ENCODE assay signal across 11 cellular contexts in the genomic region with DNA sequence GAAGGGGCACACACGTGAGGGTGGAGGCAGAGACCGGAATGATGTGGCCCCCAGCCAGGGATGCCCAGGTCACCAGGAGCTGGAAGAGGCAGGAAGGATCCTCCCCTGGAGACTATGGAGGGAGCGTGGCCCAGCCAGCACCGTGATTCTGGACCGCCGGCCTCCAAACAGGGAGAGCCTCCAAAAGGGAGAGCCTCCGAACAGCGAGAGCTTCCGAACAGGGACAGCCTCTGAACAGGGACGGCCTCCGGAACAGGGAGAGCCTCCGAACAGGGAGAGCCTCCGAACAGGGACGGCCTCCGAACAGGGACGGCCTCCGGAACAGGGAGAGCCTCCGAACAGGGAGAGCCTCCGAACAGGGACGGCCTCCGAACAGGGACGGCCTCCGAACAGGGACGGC. TPM values are rescaled to one million over a fixed set of nuclear protein-coding genes. Genes with fewer than 3 reads are reported as not detected.
"Had no signal": no experiment of that assay in that cellular context is flagged by ENCODE, and none has a peak within 500 bp of the region (broad histone marks: within the 10 kb centered on the region; RNA-seq: fewer than 3 reads in every experiment).

No MANE protein-coding gene starts in this region.

RNA-seq across cellular contexts. Expression of gene GALNT9, which starts 33.8 kb away (rescaled TPM):
- total RNA-seq: activated CD4-positive, alpha-beta memory T cell treated with anti-CD3 and anti-CD28 coated beads, Interleukin-2, amount 10 ng/mL, durations not matched to agents 7 days and 5 days; activated CD4-positive, alpha-beta T cell treated with anti-CD3 and anti-CD28 coated beads, Interleukin-2, amount 10 ng/mL, durations not matched to agents 7 days and 5 days; activated CD8-positive, alpha-beta memory T cell treated with anti-CD3 and anti-CD28 coated beads, Interleukin-2, amount 10 ng/mL, durations not matched to agents 7 days and 5 days; activated CD8-positive, alpha-beta T cell treated with anti-CD3 and anti-CD28 coated beads, Interleukin-2, amount 10 ng/mL, durations not matched to agents 7 days and 5 days; activated naive CD8-positive, alpha-beta T cell treated with anti-CD3 and anti-CD28 coated beads, Interleukin-2, amount 10 ng/mL, durations not matched to agents 7 days and 5 days; activated T-helper 2 cell treated with anti-CD3 and anti-CD28 coated beads, Interferon-gamma antibody, Interleukin-2, Interleukin-4, amounts not matched to agents 10 μg/mL and 5 μg/mL and 100 μg/mL, durations not matched to agents 14 hours and 24 hours and 36 hours; ascending aorta; bronchial epithelial cell; T-helper 1 cell treated with Interleukin-12 subunit alpha and Interleukin-12 subunit beta and Interleukin-4 antibody, amounts not matched to agents 30 ng/mL and 1 ng/mL, for 36 hours; T-helper 17 cell; T-helper 2 cell treated with Interferon-gamma antibody and Interleukin-4, amounts not matched to agents 100 ng/mL and 5 ng/mL, for 36 hours had no signal
